In genomic region chr3:71548995-71549394, GRCh38 we compare ENCODE assay signal across 18 cellular contexts. TPM values are rescaled to one million over a fixed set of nuclear protein-coding genes. Genes with fewer than 3 reads are reported as not detected.
DNase-seq lines count a peak whose midpoint lies in the region; ATAC-seq, FAIRE-seq and TF ChIP-seq lines count a peak whose summit lies in the region.
"Had no signal": no experiment of that assay in that cellular context is flagged by ENCODE, and none has a peak within 500 bp of the region (broad histone marks: within the 10 kb centered on the region; RNA-seq: fewer than 3 reads in every experiment).

No MANE protein-coding gene starts in this region.

- WGBS in small intestine, 3 donors: 76 to 83% (median 80%) methylated on average over 3 of the region's 3 CpGs

- peak; percentile 98 for ATAC-seq in GM18907 (IDR thresholded peaks at IDR 0.05; ENCODE audit: unreplicated experiment)
- ATAC-seq in GM21786 (IDR thresholded peaks at IDR 0.05; ENCODE audit: unreplicated experiment): peak; percentile 97
- ATAC-seq in HG03354 (IDR thresholded peaks at IDR 0.05; ENCODE audit: poor library complexity, severe bottlenecking, unreplicated experiment): peak; percentile 97
- ATAC-seq in left lung: peak; percentile 35
- ATAC-seq: activated CD8-positive, alpha-beta memory T cell treated with anti-CD3 and anti-CD28 coated beads, Interleukin-2, amount 10 ng/mL, durations not matched to agents 7 days and 5 days; Right ventricle myocardium inferior; sciatic nerve had no signal

- no peak for FAIRE-seq in small intestine (lab: Jason Lieb, UNC)
- FAIRE-seq: TTC549 had no signal

- intact Hi-C loops in left lung (cut with DNase I): no loop called here

- H3K27ac ChIP-seq in left lung (peak overlapping the region in 1 of 2 donors; percentile 91), small intestine (ENCODE audit: low read depth in 1 of 2, low read length in 1 of 2) (no peak overlapping the region)
- H3K27ac ChIP-seq: esophagus squamous epithelium, testis had no signal

- peaks cover 6 to 66% of the 10 kb centered on the region in 2 donors for H3K4me1 ChIP-seq in left lung
- peaks cover 4% of the 10 kb centered on the region in 2 donors for H3K4me1 ChIP-seq in small intestine (ENCODE audit: control insufficient read depth in 2 of 2, insufficient read depth in 1 of 2, low read depth in 1 of 2, low read length in 1 of 2)
- H3K4me1 ChIP-seq: esophagus squamous epithelium, testis had no signal

- DNase-seq in left lung: no peak
- no peak for DNase-seq in NCI-H2107 treated with DMSO at 0.1 percent for 48 hours (lab: John Stamatoyannopoulos, UW; ENCODE audit: unreplicated experiment)
- no peak for DNase-seq in EL
- no peak for DNase-seq in small intestine
- DNase-seq in activated CD8-positive, alpha-beta memory T cell treated with anti-CD3 and anti-CD28 coated beads, Interleukin-2, amount 50 U/mL, for 48 hours: no peak
- DNase-seq: activated CD8-positive, alpha-beta memory T cell treated with anti-CD3 and anti-CD28 coated beads, Interleukin-2, amount 10 ng/mL, durations not matched to agents 7 days and 5 days; CD4-positive, alpha-beta memory T cell; esophagus squamous epithelium; immature natural killer cell; NCI-H1048; NCI-H524; testis had no signal

- H3K4me3 ChIP-seq in left lung: no peak overlapping the region
- H3K4me3 ChIP-seq in small intestine (ENCODE audit: low read depth in 1 of 2, low read length in 2 of 2): no peak overlapping the region
- H3K4me3 ChIP-seq: esophagus squamous epithelium, testis had no signal

- H3K36me3 ChIP-seq in left lung: no peaks in the 10 kb centered on the region
- no peaks in the 10 kb centered on the region for H3K36me3 ChIP-seq in small intestine (ENCODE audit: control insufficient read depth in 2 of 2, insufficient read depth in 2 of 2, low read length in 2 of 2)

- TF ChIP-seq CTCF in left lung (IDR thresholded peaks at IDR 0.05): no peak

- H3K27me3 ChIP-seq in left lung (no peaks in the 10 kb centered on the region), small intestine (ENCODE audit: control insufficient read depth in 2 of 2, insufficient read depth in 2 of 2, low read length in 2 of 2) (no peaks in the 10 kb centered on the region)
- H3K27me3 ChIP-seq: esophagus squamous epithelium, testis had no signal

- H3K9me3 ChIP-seq in left lung: no peaks in the 10 kb centered on the region
- no peaks in the 10 kb centered on the region for H3K9me3 ChIP-seq in small intestine (ENCODE audit: control insufficient read depth, low read depth)
- H3K9me3 ChIP-seq: esophagus squamous epithelium, testis had no signal

RNA-seq across cellular contexts. Expression of gene FOXP1, which starts 34.5 kb away (rescaled TPM):
- total RNA-seq in left lung: 100 to 1,000 TPM in 1 of 2 donors, 10 to 100 TPM in 1; 95.1 to 107 TPM
- 10 to 100 TPM in 2 of 3 donors, 1 to 10 TPM in 1; 4.9 to 18.8 (median 11.9) TPM for polyA plus RNA-seq in small intestine

Comparison
In these comparisons a context has a peak if more than half of its experiments do, and no peak if none do; other contexts are left out.
1. ATAC-seq: peak in every context shown above with its lines; median percentile 98 in GM18907; 97 in GM21786; 97 in HG03354; 35 in left lung.